ENCODE assay signal across 14 cellular contexts in genomic region chr1:9466780-9467755, GRCh38.
A peak's percentile ranks its signal among the peaks of the same experiment; 100 is the strongest.
DNase-seq lines count a peak whose midpoint lies in the region; ATAC-seq and TF ChIP-seq lines count a peak whose summit lies in the region.
"Had no signal": no experiment of that assay in that cellular context is flagged by ENCODE, and none has a peak within 500 bp of the region (broad histone marks: within the 10 kb centered on the region; RNA-seq: fewer than 3 reads in every experiment).

No MANE protein-coding gene starts in this region.

- TF ChIP-seq EP300 in esophagus muscularis mucosa (IDR thresholded peaks at IDR 0.05): peak; percentile 65

- WGBS in esophagus muscularis mucosa: 43% methylated on average over 29 of the region's 29 CpGs

- H3K4me3 ChIP-seq in esophagus muscularis mucosa (peak overlapping the region; percentile 17 to 33 (median 30)), lower lobe of right lung (no peak overlapping the region), subcutaneous abdominal adipose tissue (ENCODE audit: low read depth in 1 of 5, low read length in 5 of 5) (peak overlapping the region in 1 of 5 donors; percentile 29)

- no peaks in the 10 kb centered on the region for H3K36me3 ChIP-seq in esophagus muscularis mucosa
- H3K36me3 ChIP-seq in lower lobe of right lung: no peaks in the 10 kb centered on the region
- no peaks in the 10 kb centered on the region for H3K36me3 ChIP-seq in subcutaneous abdominal adipose tissue (ENCODE audit: control insufficient read depth in 5 of 5, insufficient read depth in 5 of 5, low read length in 5 of 5)

- H3K27me3 ChIP-seq in esophagus muscularis mucosa (no peaks in the 10 kb centered on the region), lower lobe of right lung (ENCODE audit: low read depth) (no peaks in the 10 kb centered on the region), subcutaneous abdominal adipose tissue (ENCODE audit: control insufficient read depth in 5 of 5, insufficient read depth in 4 of 5, low read length in 5 of 5) (peaks cover 2 to 13% (median 4%) of the 10 kb centered on the region in 5 donors)

- peak; percentile 87 to 89 for ATAC-seq in lower lobe of right lung
- no peak for ATAC-seq in stimulated activated naive B cell treated with anti-CD40 and anti-IgM and Interleukin-4, amounts not matched to agents 10 μg/mL and 1 μg/mL and 100 μg/mL, for 72 hours (replicated peaks)
- ATAC-seq: HCT116 had no signal

- no peaks in the 10 kb centered on the region for H3K9me3 Mint-ChIP-seq in stimulated activated naive B cell treated with anti-CD40 and anti-IgM and Interleukin-4, amounts not matched to agents 10 μg/mL and 1 μg/mL and 100 μg/mL, for 72 hours
- H3K9me3 Mint-ChIP-seq: activated CD4-positive, alpha-beta memory T cell treated with anti-CD3 and anti-CD28 coated beads, Interleukin-2, amount 10 ng/mL, durations not matched to agents 7 days and 5 days; activated naive CD4-positive, alpha-beta T cell treated with anti-CD3 and anti-CD28 coated beads, Interleukin-2, amount 50 U/mL, for 24 hours; CD8-positive, alpha-beta memory T cell; dendritic cell treated with granulocyte-macrophage colony-stimulating factor and Interleukin-4, amounts not matched to agents 40 ng/mL and 50 ng/mL, for 4 days had no signal

- no peak overlapping the region for H3K27ac Mint-ChIP-seq in stimulated activated naive B cell treated with anti-CD40 and anti-IgM and Interleukin-4, amounts not matched to agents 10 μg/mL and 1 μg/mL and 100 μg/mL, for 72 hours
- H3K27ac Mint-ChIP-seq: activated CD4-positive, alpha-beta memory T cell treated with anti-CD3 and anti-CD28 coated beads, Interleukin-2, amount 10 ng/mL, durations not matched to agents 7 days and 5 days; activated naive CD4-positive, alpha-beta T cell treated with anti-CD3 and anti-CD28 coated beads, Interleukin-2, amount 50 U/mL, for 24 hours; dendritic cell treated with granulocyte-macrophage colony-stimulating factor and Interleukin-4, amounts not matched to agents 40 ng/mL and 50 ng/mL, for 4 days had no signal

- peak overlapping the region; percentile 87 to 93 (median 88) for H3K27ac ChIP-seq in esophagus muscularis mucosa (replicated peaks in 1 of 4)
- peak overlapping the region; percentile 41 for H3K27ac ChIP-seq in lower lobe of right lung
- peak overlapping the region; percentile 37 for H3K27ac ChIP-seq in subcutaneous abdominal adipose tissue (ENCODE audit: low read depth, low read length)

- DNase-seq in NCI-H1092 treated with DMSO at 0.1 percent for 48 hours (lab: John Stamatoyannopoulos, UW): peak; percentile 57
- DNase-seq in esophagus muscularis mucosa (ENCODE audit: extremely low spot score): no peak
- DNase-seq in lower lobe of right lung: no peak
- no peak for DNase-seq in NCI-H187 (lab: John Stamatoyannopoulos, UW)
- DNase-seq in DMS153 treated with DMSO at 0.1 percent for 48 hours (lab: John Stamatoyannopoulos, UW; ENCODE audit: unreplicated experiment): no peak
- DNase-seq in stimulated activated naive B cell treated with anti-CD40 and anti-IgM and Interleukin-4, amounts not matched to agents 10 μg/mL and 1 μg/mL and 100 μg/mL, for 72 hours: no peak
- no peak for DNase-seq in KG1 (lab: John Stamatoyannopoulos, UW)
- DNase-seq: activated CD4-positive, alpha-beta memory T cell treated with anti-CD3 and anti-CD28 coated beads, Interleukin-2, amount 10 ng/mL, durations not matched to agents 7 days and 5 days; CD8-positive, alpha-beta memory T cell; NCI-H1694 treated with DMSO at 0.1 percent for 48 hours had no signal

- peak overlapping the region in 1 of 5 donors; percentile 29 for H3K9ac ChIP-seq in subcutaneous abdominal adipose tissue (ENCODE audit: low read length in 5 of 5)

- no peaks in the 10 kb centered on the region for H3K4me1 Mint-ChIP-seq in stimulated activated naive B cell treated with anti-CD40 and anti-IgM and Interleukin-4, amounts not matched to agents 10 μg/mL and 1 μg/mL and 100 μg/mL, for 72 hours
- H3K4me1 Mint-ChIP-seq: activated CD4-positive, alpha-beta memory T cell treated with anti-CD3 and anti-CD28 coated beads, Interleukin-2, amount 10 ng/mL, durations not matched to agents 7 days and 5 days; activated naive CD4-positive, alpha-beta T cell treated with anti-CD3 and anti-CD28 coated beads, Interleukin-2, amount 50 U/mL, for 24 hours; CD8-positive, alpha-beta memory T cell had no signal

- TF ChIP-seq CTCF in esophagus muscularis mucosa (IDR thresholded peaks at IDR 0.05) (no peak), lower lobe of right lung (IDR thresholded peaks at IDR 0.05) (no peak)

- TF ChIP-seq POLR2A in esophagus muscularis mucosa (IDR thresholded peaks at IDR 0.05; ENCODE audit: low read depth): no peak

- H3K9me3 ChIP-seq in esophagus muscularis mucosa (no peaks in the 10 kb centered on the region), lower lobe of right lung (no peaks in the 10 kb centered on the region), subcutaneous abdominal adipose tissue (ENCODE audit: control insufficient read depth in 5 of 5, low read length in 5 of 5) (no peaks in the 10 kb centered on the region)

- no peaks in the 10 kb centered on the region for H3K36me3 Mint-ChIP-seq in stimulated activated naive B cell treated with anti-CD40 and anti-IgM and Interleukin-4, amounts not matched to agents 10 μg/mL and 1 μg/mL and 100 μg/mL, for 72 hours
- H3K36me3 Mint-ChIP-seq: activated naive CD4-positive, alpha-beta T cell treated with anti-CD3 and anti-CD28 coated beads, Interleukin-2, amount 50 U/mL, for 24 hours; CD8-positive, alpha-beta memory T cell had no signal

- H3K27me3 Mint-ChIP-seq in stimulated activated naive B cell treated with anti-CD40 and anti-IgM and Interleukin-4, amounts not matched to agents 10 μg/mL and 1 μg/mL and 100 μg/mL, for 72 hours: peaks cover 22 to 36% of the 10 kb centered on the region in 2 donors

- intact Hi-C loops in esophagus muscularis mucosa (cut with DNase I): loop anchor here (5.0 kb wide), 1 partner anchor 100 kb away; no protein-coding TSS in a partner anchor
- intact Hi-C loops in lower lobe of right lung (cut with DNase I): no loop called here

- H3K4me3 Mint-ChIP-seq in stimulated activated naive B cell treated with anti-CD40 and anti-IgM and Interleukin-4, amounts not matched to agents 10 μg/mL and 1 μg/mL and 100 μg/mL, for 72 hours: no peak overlapping the region
- H3K4me3 Mint-ChIP-seq: activated CD4-positive, alpha-beta memory T cell treated with anti-CD3 and anti-CD28 coated beads, Interleukin-2, amount 10 ng/mL, durations not matched to agents 7 days and 5 days; activated naive CD4-positive, alpha-beta T cell treated with anti-CD3 and anti-CD28 coated beads, Interleukin-2, amount 50 U/mL, for 24 hours; CD8-positive, alpha-beta memory T cell; dendritic cell treated with granulocyte-macrophage colony-stimulating factor and Interleukin-4, amounts not matched to agents 40 ng/mL and 50 ng/mL, for 4 days had no signal

- H3K4me1 ChIP-seq in esophagus muscularis mucosa: peaks cover 7 to 42% (median 34%) of the 10 kb centered on the region in 4 donors
- no peaks in the 10 kb centered on the region for H3K4me1 ChIP-seq in lower lobe of right lung
- peaks cover 4 to 10% (median 8%) of the 10 kb centered on the region in 5 donors for H3K4me1 ChIP-seq in subcutaneous abdominal adipose tissue (ENCODE audit: control insufficient read depth in 5 of 5, insufficient read depth in 5 of 5, low read length in 5 of 5)

Comparison
In these comparisons a context has a peak if more than half of its experiments do, and no peak if none do; other contexts are left out.
1. H3K27ac ChIP-seq: peak in every context shown above with its lines; median percentile 88 in esophagus muscularis mucosa; 41 in lower lobe of right lung; 37 in subcutaneous abdominal adipose tissue.
2. ATAC-seq: peak in lower lobe of right lung (2 of 2); none in stimulated activated naive B cell treated with anti-CD40 and anti-IgM and Interleukin-4, amounts not matched to agents 10 μg/mL and 1 μg/mL and 100 μg/mL, for 72 hours (0 of 2).